ENCODE assay signal across 10 cellular contexts in genomic region chr22:39690901-39691620, GRCh38.
DNase-seq lines count a peak whose midpoint lies in the region; ATAC-seq, FAIRE-seq and TF ChIP-seq lines count a peak whose summit lies in the region.
"Had no signal": no experiment of that assay in that cellular context is flagged by ENCODE, and none has a peak within 500 bp of the region (broad histone marks: within the 10 kb centered on the region; RNA-seq: fewer than 3 reads in every experiment).

No MANE protein-coding gene starts in this region.

- H3K27ac ChIP-seq in neural cell (ENCODE audit: low read length) = peak overlapping the region; percentile 62
- H3K27ac ChIP-seq in mammary epithelial cell (ENCODE audit: insufficient read depth, low read depth, low read length) = no peak overlapping the region
- H3K27ac ChIP-seq: sigmoid colon had no signal

- intact Hi-C loops in mammary epithelial cell (cut with micrococcal nuclease) = no loop called here

- peak; percentile 18 for TF ChIP-seq RAD21 in neural cell (conservative IDR thresholded peaks at IDR 0.05)

- no peaks in the 10 kb centered on the region for H3K9me3 ChIP-seq in neural cell (ENCODE audit: low read length)
- H3K9me3 ChIP-seq in mammary epithelial cell (replicated peaks; ENCODE audit: insufficient read depth, low read length) = no peaks in the 10 kb centered on the region
- H3K9me3 ChIP-seq: sigmoid colon had no signal

- H3K36me3 ChIP-seq in neural cell (ENCODE audit: insufficient read depth, low read length) (no peaks in the 10 kb centered on the region), mammary epithelial cell (ENCODE audit: insufficient read depth, low read length) (no peaks in the 10 kb centered on the region)
- H3K36me3 ChIP-seq: sigmoid colon had no signal

- ATAC-seq in activated naive CD8-positive, alpha-beta T cell treated with anti-CD3 and anti-CD28 coated beads, Interleukin-2, amount 50 U/mL, for 24 hours = no peak
- ATAC-seq in GM21390 (IDR thresholded peaks at IDR 0.05; ENCODE audit: unreplicated experiment) = no peak
- no peak for ATAC-seq in GM21423 (IDR thresholded peaks at IDR 0.05; ENCODE audit: unreplicated experiment)

- no peaks in the 10 kb centered on the region for H3K4me1 ChIP-seq in mammary epithelial cell (ENCODE audit: insufficient read depth, low read length)
- H3K4me1 ChIP-seq: sigmoid colon had no signal

- no peak for TF ChIP-seq CTCF in neural cell (IDR thresholded peaks at IDR 0.05; ENCODE audit: poor library complexity, severe bottlenecking)
- TF ChIP-seq CTCF in mammary epithelial cell (conservative IDR thresholded peaks at IDR 0.05 in 1 of 2, IDR thresholded peaks at IDR 0.05 in 1 of 2; ENCODE audit: extremely low read depth in 1 of 2, insufficient read depth in 1 of 2, low read depth in 1 of 2, low read length in 2 of 2) = no peak

- H3K9ac ChIP-seq in neural cell (ENCODE audit: low read length) (peak overlapping the region; percentile 51), mammary epithelial cell (ENCODE audit: insufficient read depth, low read length) (no peak overlapping the region)

- H3K4me1 Mint-ChIP-seq in activated naive CD4-positive, alpha-beta T cell treated with anti-CD3 and anti-CD28 coated beads, Interleukin-2, amount 10 ng/mL, durations not matched to agents 7 days and 5 days = no peaks in the 10 kb centered on the region
- peaks cover 10% of the 10 kb centered on the region for H3K4me1 Mint-ChIP-seq in activated naive CD8-positive, alpha-beta T cell treated with anti-CD3 and anti-CD28 coated beads, Interleukin-2, amount 50 U/mL, for 24 hours
- H3K4me1 Mint-ChIP-seq: CD14-positive monocyte had no signal

- H3K4me3 ChIP-seq in neural cell (ENCODE audit: low read length) (peak overlapping the region; percentile 50), mammary epithelial cell (replicated peaks in 1 of 3; ENCODE audit: insufficient read depth in 1 of 3, low read depth in 2 of 3, low read length in 3 of 3) (no peak overlapping the region)
- H3K4me3 ChIP-seq: sigmoid colon had no signal

- no peaks in the 10 kb centered on the region for H3K36me3 Mint-ChIP-seq in activated naive CD4-positive, alpha-beta T cell treated with anti-CD3 and anti-CD28 coated beads, Interleukin-2, amount 10 ng/mL, durations not matched to agents 7 days and 5 days
- no peaks in the 10 kb centered on the region for H3K36me3 Mint-ChIP-seq in activated naive CD8-positive, alpha-beta T cell treated with anti-CD3 and anti-CD28 coated beads, Interleukin-2, amount 50 U/mL, for 24 hours (ENCODE audit: low read depth)
- H3K36me3 Mint-ChIP-seq: CD14-positive monocyte had no signal

- no peak for TF ChIP-seq EP300 in neural cell (conservative IDR thresholded peaks at IDR 0.05; ENCODE audit: poor library complexity, severe bottlenecking)

- H2AFZ ChIP-seq in neural cell (ENCODE audit: low read depth, low read length) (peak overlapping the region; percentile 78), mammary epithelial cell (ENCODE audit: low read depth, low read length) (no peak overlapping the region)

- no peaks in the 10 kb centered on the region for H3K9me3 Mint-ChIP-seq in activated naive CD4-positive, alpha-beta T cell treated with anti-CD3 and anti-CD28 coated beads, Interleukin-2, amount 10 ng/mL, durations not matched to agents 7 days and 5 days
- no peaks in the 10 kb centered on the region for H3K9me3 Mint-ChIP-seq in activated naive CD8-positive, alpha-beta T cell treated with anti-CD3 and anti-CD28 coated beads, Interleukin-2, amount 50 U/mL, for 24 hours
- H3K9me3 Mint-ChIP-seq: CD14-positive monocyte had no signal

- in situ Hi-C loops in mammary epithelial cell (cut with MboI; ENCODE audit: low sequenced_read_pairs in 2 of 2) = no loop called here

- H3K4me2 ChIP-seq in neural cell (ENCODE audit: low read length) = peak overlapping the region; percentile 32
- no peak overlapping the region for H3K4me2 ChIP-seq in mammary epithelial cell (ENCODE audit: insufficient read depth, low read depth, low read length)

- H3F3A ChIP-seq in neural cell (ENCODE audit: insufficient read depth, low read length, poor library complexity, severe bottlenecking) = no peaks in the 10 kb centered on the region

- BruUV-seq in mammary epithelial cell (replicated peaks; lab: Mats Ljungman, UMichigan) = no TSS peak

- H4K20me1 ChIP-seq in neural cell (ENCODE audit: insufficient read depth) (no peaks in the 10 kb centered on the region), mammary epithelial cell (ENCODE audit: insufficient read depth, low read length) (no peaks in the 10 kb centered on the region)

- CTCF ChIA-PET in activated naive CD4-positive, alpha-beta T cell treated with anti-CD3 and anti-CD28 coated beads, Interleukin-2, amount 10 ng/mL, durations not matched to agents 7 days and 5 days (lab: Charles Lee) = no interaction called here
- CTCF ChIA-PET in mammary epithelial cell (lab: Charles Lee; ENCODE audit: low non-redundant PET) = no interaction called here

- peaks cover 85% of the 10 kb centered on the region for H3K27me3 Mint-ChIP-seq in activated naive CD4-positive, alpha-beta T cell treated with anti-CD3 and anti-CD28 coated beads, Interleukin-2, amount 10 ng/mL, durations not matched to agents 7 days and 5 days
- peaks cover 43% of the 10 kb centered on the region for H3K27me3 Mint-ChIP-seq in activated naive CD8-positive, alpha-beta T cell treated with anti-CD3 and anti-CD28 coated beads, Interleukin-2, amount 50 U/mL, for 24 hours

- H3K9me2 ChIP-seq in neural cell (ENCODE audit: insufficient read depth, low read length) = no peaks in the 10 kb centered on the region

- H3K27ac Mint-ChIP-seq in activated naive CD4-positive, alpha-beta T cell treated with anti-CD3 and anti-CD28 coated beads, Interleukin-2, amount 10 ng/mL, durations not matched to agents 7 days and 5 days = no peak overlapping the region
- no peak overlapping the region for H3K27ac Mint-ChIP-seq in activated naive CD8-positive, alpha-beta T cell treated with anti-CD3 and anti-CD28 coated beads, Interleukin-2, amount 50 U/mL, for 24 hours

- H3K27me3 ChIP-seq in neural cell (ENCODE audit: insufficient read depth, low read depth, low read length) (no peaks in the 10 kb centered on the region), mammary epithelial cell (ENCODE audit: insufficient read depth, low read length) (peaks cover 2% of the 10 kb centered on the region)

- peak; percentile 67 for FAIRE-seq in urothelium cell line (lab: Jason Lieb, UNC)

- 57% methylated on average over 12 of the region's 25 CpGs for WGBS in mammary epithelial cell (ENCODE audit: low coverage, missing lambda C conversion rate)

- peak; percentile 15 for DNase-seq in activated naive CD4-positive, alpha-beta T cell treated with Interleukin-2 at 50 U/mL for 16 hours
- no peak for DNase-seq in activated naive CD4-positive, alpha-beta T cell treated with anti-CD3 and anti-CD28 coated beads, Interleukin-2, amount 10 ng/mL, durations not matched to agents 7 days and 5 days
- DNase-seq in activated naive CD8-positive, alpha-beta T cell treated with anti-CD3 and anti-CD28 coated beads, Interleukin-2, amount 50 U/mL, for 24 hours = peak; percentile 46
- DNase-seq in urothelium cell line (ENCODE audit: low spot score) (peak; percentile 64), mammary epithelial cell (no peak)
- DNase-seq: sigmoid colon had no signal

- dilution Hi-C loops in mammary epithelial cell (cut with HindIII; ENCODE audit: low sequenced_read_pairs) = no loop called here

- H3K79me2 ChIP-seq in neural cell (replicated peaks; ENCODE audit: insufficient read depth, low read length) (no peaks in the 10 kb centered on the region), mammary epithelial cell (ENCODE audit: insufficient read depth, low read length) (no peaks in the 10 kb centered on the region)

- no peak overlapping the region for H3K4me3 Mint-ChIP-seq in activated naive CD4-positive, alpha-beta T cell treated with anti-CD3 and anti-CD28 coated beads, Interleukin-2, amount 10 ng/mL, durations not matched to agents 7 days and 5 days
- peak overlapping the region; percentile 24 for H3K4me3 Mint-ChIP-seq in activated naive CD8-positive, alpha-beta T cell treated with anti-CD3 and anti-CD28 coated beads, Interleukin-2, amount 50 U/mL, for 24 hours

TF ChIP-seq in neural cell, 6 proteins besides CTCF, POLR2A, EP300 and RAD21:
- TF ChIP-seq REST (IDR thresholded peaks at IDR 0.05; ENCODE audit: borderline replicate concordance) (no peak), EZH2 (IDR thresholded peaks at IDR 0.05; ENCODE audit: borderline replicate concordance, insufficient read depth, low read length, poor library complexity, severe bottlenecking) (no peak), SMC3 (conservative IDR thresholded peaks at IDR 0.05; ENCODE audit: poor library complexity) (no peak), POLR2AphosphoS5 (IDR thresholded peaks at IDR 0.05) (peak; percentile 39)

Comparison
In these comparisons a context has a peak if more than half of its experiments do, and no peak if none do; other contexts are left out.
1. DNase-seq: peak in activated naive CD4-positive, alpha-beta T cell treated with Interleukin-2 at 50 U/mL for 16 hours (single experiment), activated naive CD8-positive, alpha-beta T cell treated with anti-CD3 and anti-CD28 coated beads, Interleukin-2, amount 50 U/mL, for 24 hours (single experiment) and urothelium cell line (single experiment); none in activated naive CD4-positive, alpha-beta T cell treated with anti-CD3 and anti-CD28 coated beads, Interleukin-2, amount 10 ng/mL, durations not matched to agents 7 days and 5 days (single experiment) and mammary epithelial cell (single experiment).